Comparison of ENCODE assay signal across 21 cellular contexts in the genomic region with DNA sequence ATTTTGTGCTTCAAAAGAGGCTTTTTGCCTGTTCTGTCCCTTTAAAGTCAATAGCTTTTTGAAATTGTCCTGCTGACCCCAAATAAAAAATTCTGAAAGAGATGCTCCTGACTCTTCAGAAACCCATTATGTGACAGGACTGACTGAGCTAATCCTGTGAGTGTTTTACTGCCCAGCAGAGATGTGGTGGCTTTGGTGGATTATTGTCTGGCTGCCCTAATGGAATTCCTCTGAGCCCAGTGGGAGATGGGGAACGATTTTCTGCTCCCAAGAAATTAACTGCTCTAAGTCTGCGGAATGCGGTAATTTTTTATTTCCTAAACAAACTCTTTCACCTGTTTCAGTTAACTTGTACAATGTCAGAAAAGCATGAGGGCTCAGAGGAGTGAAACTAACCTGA.
"Had no signal": no experiment of that assay in that cellular context is flagged by ENCODE, and none has a peak within 500 bp of the region (broad histone marks: within the 10 kb centered on the region; RNA-seq: fewer than 3 reads in every experiment).

No MANE protein-coding gene starts in this region.

- H3K9me3 ChIP-seq: left ventricle myocardium inferior, lower lobe of right lung, pancreas, testis, tibial nerve had no signal

- H3K4me3 ChIP-seq: hepatocyte, left ventricle myocardium inferior, lower lobe of right lung, pancreas, testis, tibial nerve had no signal

- H3K27ac ChIP-seq: foreskin keratinocyte, hepatocyte, left ventricle myocardium inferior, lower lobe of right lung, pancreas, testis, tibial nerve had no signal

- FAIRE-seq: colon, endothelial cell of umbilical vein, kidney, pancreas had no signal

- H3K27me3 ChIP-seq: foreskin keratinocyte, hepatocyte, pancreas, testis, tibial nerve had no signal

- H3K4me1 ChIP-seq: foreskin keratinocyte, lower lobe of right lung, pancreas, testis had no signal

- H2AFZ ChIP-seq: hepatocyte had no signal

- H3K36me3 ChIP-seq: left ventricle myocardium inferior, lower lobe of right lung, pancreas, tibial nerve had no signal

- DNase-seq: endodermal cell; erythroblast; foreskin keratinocyte; kidney; left cardiac atrium; left ventricle myocardium inferior; lower lobe of right lung; midbrain; naive B cell; nephron progenitor cell; nucleus accumbens; pancreas; right cardiac atrium; stimulated activated CD4-positive, alpha-beta T cell treated with anti-CD3 and anti-CD28 coated beads, Interleukin-4, amount 100 ng/mL, for 1 hour; stimulated activated CD8-positive, alpha-beta memory T cell treated with anti-CD3 and anti-CD28 coated beads, Interleukin-4, amount 100 ng/mL, for 48 hours; stimulated activated naive CD8-positive, alpha-beta T cell treated with anti-CD3 and anti-CD28 coated beads, Interleukin-15, amount 100 ng/mL, for 72 hours; testis had no signal
